In the genomic region with DNA sequence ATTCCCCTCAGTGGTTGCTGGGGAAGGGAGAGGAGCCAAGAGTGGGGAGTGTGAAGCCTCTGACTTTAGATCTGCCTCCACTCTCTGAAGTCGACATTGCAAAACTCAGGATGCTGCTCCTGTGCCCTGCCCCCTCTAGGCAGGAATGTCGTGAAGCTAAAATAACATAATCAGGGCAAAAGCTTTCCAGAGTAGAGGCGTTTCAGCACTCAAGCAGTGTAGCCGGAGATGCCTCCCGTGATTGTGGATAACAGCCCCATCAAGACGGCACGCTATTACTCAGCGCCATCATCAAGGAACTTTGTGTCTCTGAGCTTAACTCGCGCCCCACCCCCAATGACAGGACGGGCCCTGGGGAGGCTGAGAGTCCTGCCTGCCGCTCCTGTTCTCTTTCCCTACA, we compare ENCODE assay signal across 16 cellular contexts.
A peak's percentile ranks its signal among the peaks of the same experiment; 100 is the strongest.
DNase-seq lines count a peak whose midpoint lies in the region; ATAC-seq and TF ChIP-seq lines count a peak whose summit lies in the region.
"Had no signal": no experiment of that assay in that cellular context is flagged by ENCODE, and none has a peak within 500 bp of the region (broad histone marks: within the 10 kb centered on the region; RNA-seq: fewer than 3 reads in every experiment).

No MANE protein-coding gene starts in this region.

- H4K20me1 ChIP-seq in smooth muscle cell (ENCODE audit: low read depth): no peaks in the 10 kb centered on the region

- TF ChIP-seq CTCF in left ventricle myocardium inferior (IDR thresholded peaks at IDR 0.05; ENCODE audit: borderline replicate concordance) (no peak), smooth muscle cell (IDR thresholded peaks at IDR 0.05; ENCODE audit: borderline replicate concordance, insufficient read depth, poor library complexity, severe bottlenecking) (peak; percentile 32)

- H3K27ac Mint-ChIP-seq in naive thymus-derived CD8-positive, alpha-beta T cell: no peak overlapping the region
- H3K27ac Mint-ChIP-seq: CD14-positive monocyte, IgD-negative memory B cell had no signal

- H3K36me3 ChIP-seq in left ventricle myocardium inferior: no peaks in the 10 kb centered on the region
- no peaks in the 10 kb centered on the region for H3K36me3 ChIP-seq in adipocyte (ENCODE audit: control insufficient read depth, insufficient read depth, low read length, severe bottlenecking)
- no peaks in the 10 kb centered on the region for H3K36me3 ChIP-seq in smooth muscle cell (ENCODE audit: low read depth)
- H3K36me3 ChIP-seq: SJCRH30, upper lobe of left lung had no signal

- H3K4me3 ChIP-seq in left ventricle myocardium inferior (peak overlapping the region; percentile 6), adipocyte (ENCODE audit: low read length) (no peak overlapping the region), right cardiac atrium (ENCODE audit: low read length) (no peak overlapping the region), smooth muscle cell (no peak overlapping the region)
- H3K4me3 ChIP-seq: SJCRH30, upper lobe of left lung had no signal

- intact Hi-C loops in left ventricle myocardium inferior (cut with micrococcal nuclease) (no loop called here), Right ventricle myocardium inferior (cut with DNase I) (no loop called here), right cardiac atrium (cut with DNase I) (no loop called here)

- H3K9me3 Mint-ChIP-seq in naive thymus-derived CD8-positive, alpha-beta T cell: peaks cover 0 to 2% (median 0%) of the 10 kb centered on the region in 9 donors

- H3K4me1 ChIP-seq in left ventricle myocardium inferior: peaks cover 13% of the 10 kb centered on the region
- H3K4me1 ChIP-seq in adipocyte (ENCODE audit: control insufficient read depth, insufficient read depth, low read length): no peaks in the 10 kb centered on the region
- H3K4me1 ChIP-seq in right cardiac atrium (ENCODE audit: control insufficient read depth, insufficient read depth, low read length): no peaks in the 10 kb centered on the region
- peaks cover 6% of the 10 kb centered on the region for H3K4me1 ChIP-seq in smooth muscle cell (ENCODE audit: low read depth)
- H3K4me1 ChIP-seq: SJCRH30 had no signal

- POLR2A ChIA-PET in naive thymus-derived CD8-positive, alpha-beta T cell (lab: Charles Lee): no interaction called here

- DNase-seq in left ventricle myocardium inferior (no peak), Right ventricle myocardium inferior (ENCODE audit: missing footprints) (no peak), adipocyte (ENCODE audit: low read depth) (peak; percentile 22), right cardiac atrium (peak in 2 of 3 donors; percentile 22 to 51), smooth muscle cell (lab: John Stamatoyannopoulos, UW; ENCODE audit: unreplicated experiment) (no peak), NCI-H2196 (lab: John Stamatoyannopoulos, UW; ENCODE audit: unreplicated experiment) (no peak)
- DNase-seq in naive thymus-derived CD8-positive, alpha-beta T cell: no peak
- DNase-seq: activated CD4-positive, alpha-beta T cell treated with anti-CD3 and anti-CD28 coated beads for 4 hours; activated naive CD4-positive, alpha-beta T cell treated with anti-CD3 and anti-CD28 coated beads, Interleukin-2, amount 50 U/mL, for 16 hours; effector CD8-positive, alpha-beta T cell; NCI-H226; SJCRH30; upper lobe of left lung had no signal

- no peaks in the 10 kb centered on the region for H3K36me3 Mint-ChIP-seq in naive thymus-derived CD8-positive, alpha-beta T cell
- H3K36me3 Mint-ChIP-seq: CD14-positive monocyte had no signal

- no peak overlapping the region for H2AFZ ChIP-seq in smooth muscle cell (ENCODE audit: low read depth)

- no peak overlapping the region for H3K4me2 ChIP-seq in smooth muscle cell

- H3K4me1 Mint-ChIP-seq in naive thymus-derived CD8-positive, alpha-beta T cell: no peaks in the 10 kb centered on the region
- H3K4me1 Mint-ChIP-seq: CD14-positive monocyte, IgD-negative memory B cell had no signal

- no peak for ATAC-seq in Right ventricle myocardium inferior
- ATAC-seq in right cardiac atrium: peak; percentile 15 to 72
- ATAC-seq in GM19324 (IDR thresholded peaks at IDR 0.05; ENCODE audit: low FRiP score, unreplicated experiment): no peak
- no peak for ATAC-seq in naive thymus-derived CD8-positive, alpha-beta T cell

- no peaks in the 10 kb centered on the region for H3F3A ChIP-seq in smooth muscle cell (ENCODE audit: low read depth)

- H3K27me3 Mint-ChIP-seq in naive thymus-derived CD8-positive, alpha-beta T cell: peaks cover 20 to 35% (median 21%) of the 10 kb centered on the region in 5 donors

- H3K27me3 ChIP-seq in left ventricle myocardium inferior (ENCODE audit: low read depth): peaks cover 79% of the 10 kb centered on the region
- peaks cover 29% of the 10 kb centered on the region for H3K27me3 ChIP-seq in adipocyte (replicated peaks; ENCODE audit: control insufficient read depth, insufficient read depth, low read length)
- H3K27me3 ChIP-seq in right cardiac atrium (ENCODE audit: control insufficient read depth, insufficient read depth): no peaks in the 10 kb centered on the region
- H3K27me3 ChIP-seq in smooth muscle cell (ENCODE audit: low read depth): no peaks in the 10 kb centered on the region
- H3K27me3 ChIP-seq: upper lobe of left lung had no signal

- WGBS in right cardiac atrium: 10% methylated on average over 12 of the region's 12 CpGs
- WGBS in smooth muscle cell (ENCODE audit: low lambda C conversion rate): 13% methylated on average over 12 of the region's 12 CpGs

- H3K4me3 Mint-ChIP-seq in naive thymus-derived CD8-positive, alpha-beta T cell: no peak overlapping the region
- H3K4me3 Mint-ChIP-seq: IgD-negative memory B cell had no signal

- no peak overlapping the region for H3K9ac ChIP-seq in adipocyte (ENCODE audit: low read length)
- H3K9ac ChIP-seq in smooth muscle cell (ENCODE audit: low read depth): no peak overlapping the region

- peaks cover 9% of the 10 kb centered on the region for H3K9me3 ChIP-seq in left ventricle myocardium inferior (replicated peaks)
- H3K9me3 ChIP-seq in adipocyte (ENCODE audit: control insufficient read depth, low read length): peaks cover 12% of the 10 kb centered on the region
- peaks cover 2% of the 10 kb centered on the region for H3K9me3 ChIP-seq in right cardiac atrium (ENCODE audit: control insufficient read depth, low read length)
- H3K9me3 ChIP-seq in smooth muscle cell (replicated peaks; ENCODE audit: low read depth): no peaks in the 10 kb centered on the region
- H3K9me3 ChIP-seq: SJCRH30, upper lobe of left lung had no signal

- peak overlapping the region; percentile 83 for H3K27ac ChIP-seq in left ventricle myocardium inferior (replicated peaks)
- H3K27ac ChIP-seq in right cardiac atrium (ENCODE audit: low read length): no peak overlapping the region
- no peak overlapping the region for H3K27ac ChIP-seq in smooth muscle cell (ENCODE audit: low read depth)
- H3K27ac ChIP-seq: SJCRH30 had no signal

- no peaks in the 10 kb centered on the region for H3K79me2 ChIP-seq in smooth muscle cell (ENCODE audit: low read depth)

Comparison
In these comparisons a context has a peak if more than half of its experiments do, and no peak if none do; other contexts are left out.
1. DNase-seq: peak in adipocyte (single experiment) and right cardiac atrium (2 of 3); none in left ventricle myocardium inferior (single experiment), Right ventricle myocardium inferior (single experiment), smooth muscle cell (single experiment), NCI-H2196 (single experiment) and naive thymus-derived CD8-positive, alpha-beta T cell (0 of 10).
2. ATAC-seq: peak in right cardiac atrium (2 of 2); none in Right ventricle myocardium inferior (single experiment), GM19324 (single experiment) and naive thymus-derived CD8-positive, alpha-beta T cell (0 of 2).